ENCODE assay signal across 9 cellular contexts in genomic region chr7:34759477-34760125, GRCh38.
DNase-seq lines count a peak whose midpoint lies in the region; ATAC-seq, FAIRE-seq and TF ChIP-seq lines count a peak whose summit lies in the region.
"Had no signal": no experiment of that assay in that cellular context is flagged by ENCODE, and none has a peak within 500 bp of the region (broad histone marks: within the 10 kb centered on the region; RNA-seq: fewer than 3 reads in every experiment).

No MANE protein-coding gene starts in this region.

- peak; percentile 40 for FAIRE-seq in HTR-8/SVneo (lab: Jason Lieb, UNC)
- FAIRE-seq: A204.1 had no signal

- H3K36me3 ChIP-seq in SJCRH30 (no peaks in the 10 kb centered on the region), tibial nerve (no peaks in the 10 kb centered on the region)

- no peak for TF ChIP-seq EP300 in tibial nerve (IDR thresholded peaks at IDR 0.05)

- ATAC-seq in HG03354 (IDR thresholded peaks at IDR 0.05; ENCODE audit: poor library complexity, severe bottlenecking, unreplicated experiment), result no peak
- ATAC-seq in stimulated activated naive CD8-positive, alpha-beta T cell treated with anti-CD3 and anti-CD28 coated beads, Interleukin-15, Interleukin-2, amounts not matched to agents 100 U/mL and 50 U/mL, for 24 hours, result no peak

- no peak overlapping the region for H3K4me3 ChIP-seq in SJCRH30
- H3K4me3 ChIP-seq in tibial nerve, result no peak overlapping the region

- no peaks in the 10 kb centered on the region for H3K27me3 ChIP-seq in SJCRH30
- no peaks in the 10 kb centered on the region for H3K27me3 ChIP-seq in tibial nerve

- DNase-seq in DMS79 treated with DMSO at 0.1 percent for 48 hours (lab: John Stamatoyannopoulos, UW), result peak; percentile 5
- DNase-seq in DMS79 (lab: John Stamatoyannopoulos, UW), result no peak
- peak; percentile 20 for DNase-seq in HTR-8/SVneo (ENCODE audit: insufficient read length, low spot score)
- DNase-seq in SJCRH30, result peak; percentile 14 to 66
- peak; percentile 43 for DNase-seq in glomerular visceral epithelial cell (ENCODE audit: extremely low spot score)
- no peak for DNase-seq in tibial nerve (ENCODE audit: low spot score in 2 of 2)
- DNase-seq in stimulated activated naive CD8-positive, alpha-beta T cell treated with anti-CD3 and anti-CD28 coated beads, Interleukin-15, Interleukin-2, amounts not matched to agents 100 U/mL and 50 U/mL, for 24 hours, result no peak

- no peak overlapping the region for H3K27ac ChIP-seq in SJCRH30
- H3K27ac ChIP-seq in tibial nerve, result no peak overlapping the region

- no peak for TF ChIP-seq POLR2A in tibial nerve (IDR thresholded peaks at IDR 0.05)

- peak in 4 of 5 experiments; percentile 10 to 35 (median 20) for TF ChIP-seq CTCF in tibial nerve (IDR thresholded peaks at IDR 0.05)

- H3K9me3 ChIP-seq in SJCRH30 (replicated peaks) (no peaks in the 10 kb centered on the region), tibial nerve (no peaks in the 10 kb centered on the region)

- WGBS in tibial nerve, 2 donors, result 79 to 82% methylated on average over 3 of the region's 3 CpGs

- H3K4me1 ChIP-seq in SJCRH30 (no peaks in the 10 kb centered on the region), tibial nerve (no peaks in the 10 kb centered on the region)

Comparison
In these comparisons a context has a peak if more than half of its experiments do, and no peak if none do; other contexts are left out.
1. DNase-seq: peak in DMS79 treated with DMSO at 0.1 percent for 48 hours (single experiment), HTR-8/SVneo (single experiment), SJCRH30 (2 of 2) and glomerular visceral epithelial cell (single experiment); none in DMS79 (single experiment), tibial nerve (0 of 2) and stimulated activated naive CD8-positive, alpha-beta T cell treated with anti-CD3 and anti-CD28 coated beads, Interleukin-15, Interleukin-2, amounts not matched to agents 100 U/mL and 50 U/mL, for 24 hours (single experiment).